In genomic region chr14:67820428-67820881, GRCh38 we compare ENCODE assay signal across 8 cellular contexts. TPM values are rescaled to one million over a fixed set of nuclear protein-coding genes. Genes with fewer than 3 reads are reported as not detected.
A peak's percentile ranks its signal among the peaks of the same experiment; 100 is the strongest.
DNase-seq lines count a peak whose midpoint lies in the region; ATAC-seq and TF ChIP-seq lines count a peak whose summit lies in the region.

No MANE protein-coding gene starts in this region.

- peak overlapping the region; percentile 70 to 82 for H3K4me3 ChIP-seq in ascending aorta
- H3K4me3 ChIP-seq in liver (ENCODE audit: low read depth in 1 of 3, low read length in 3 of 3): peak overlapping the region; percentile 50 to 99 (median 65)
- H3K4me3 ChIP-seq in upper lobe of right lung: peak overlapping the region; percentile 77

- WGBS in liver: 30% methylated on average over 12 of the region's 12 CpGs

- ATAC-seq in upper lobe of right lung (peak; percentile 71), GM19023 (IDR thresholded peaks at IDR 0.05; ENCODE audit: unreplicated experiment) (no peak)

- TF ChIP-seq CTCF in ascending aorta (IDR thresholded peaks at IDR 0.05) (no peak), liver (IDR thresholded peaks at IDR 0.05; ENCODE audit: low read depth, low read length, missing input control) (no peak), upper lobe of right lung (IDR thresholded peaks at IDR 0.05) (no peak)

- peak overlapping the region; percentile 36 to 72 for H3K9ac ChIP-seq in liver (ENCODE audit: low read depth in 1 of 2, low read length in 2 of 2)

- H3K36me3 ChIP-seq in ascending aorta: peaks cover 0 to under 1% of the 10 kb centered on the region in 2 donors
- H3K36me3 ChIP-seq in liver (ENCODE audit: control insufficient read depth in 4 of 4, insufficient read depth in 3 of 4, low read depth in 1 of 4, low read length in 3 of 4): no peaks in the 10 kb centered on the region
- no peaks in the 10 kb centered on the region for H3K36me3 ChIP-seq in upper lobe of right lung

- no peak for TF ChIP-seq RAD21 in liver (IDR thresholded peaks at IDR 0.05)

- intact Hi-C loops in ascending aorta (cut with DNase I) (no loop called here), upper lobe of right lung (cut with DNase I) (no loop called here)

- no peaks in the 10 kb centered on the region for H3K27me3 ChIP-seq in ascending aorta
- no peaks in the 10 kb centered on the region for H3K27me3 ChIP-seq in liver (ENCODE audit: control insufficient read depth in 4 of 4, insufficient read depth in 4 of 4, low read length in 3 of 4)
- no peaks in the 10 kb centered on the region for H3K27me3 ChIP-seq in upper lobe of right lung

- no peak overlapping the region for H3K27ac ChIP-seq in ascending aorta
- no peak overlapping the region for H3K27ac ChIP-seq in liver (ENCODE audit: low read depth in 1 of 2, low read length in 2 of 2)
- peak overlapping the region; percentile 65 for H3K27ac ChIP-seq in upper lobe of right lung

- no peaks in the 10 kb centered on the region for H3K9me3 ChIP-seq in ascending aorta
- no peaks in the 10 kb centered on the region for H3K9me3 ChIP-seq in liver (ENCODE audit: control insufficient read depth in 4 of 4, low read length in 3 of 4)
- H3K9me3 ChIP-seq in upper lobe of right lung: no peaks in the 10 kb centered on the region

- DNase-seq in NCI-H345 (lab: John Stamatoyannopoulos, UW): peak; percentile 16
- no peak for DNase-seq in NCI-H345 treated with DMSO at 0.1 percent for 48 hours (lab: John Stamatoyannopoulos, UW; ENCODE audit: unreplicated experiment)
- peak; percentile 44 for DNase-seq in MV-4-11 (lab: John Stamatoyannopoulos, UW)
- DNase-seq in ascending aorta (ENCODE audit: low spot score in 2 of 2): no peak
- no peak for DNase-seq in upper lobe of right lung
- no peak for DNase-seq in NCI-H2029 treated with DMSO at 0.1 percent for 48 hours (lab: John Stamatoyannopoulos, UW)

- H3K4me1 ChIP-seq in ascending aorta (peaks cover 0 to 7% of the 10 kb centered on the region in 2 donors), liver (ENCODE audit: control insufficient read depth in 4 of 4, insufficient read depth in 4 of 4, low read length in 3 of 4) (peaks cover 7 to 22% (median 16%) of the 10 kb centered on the region in 4 donors), upper lobe of right lung (peaks cover 8% of the 10 kb centered on the region)

TF ChIP-seq in liver, 16 proteins besides CTCF, POLR2A, EP300 and RAD21:
- no peak for TF ChIP-seq ATF3 (IDR thresholded peaks at IDR 0.05)
- no peak for TF ChIP-seq MAX (IDR thresholded peaks at IDR 0.05)
- TF ChIP-seq RXRA (IDR thresholded peaks at IDR 0.05): no peak
- TF ChIP-seq FOXA1 (IDR thresholded peaks at IDR 0.05): no peak
- TF ChIP-seq HNF4A (conservative IDR thresholded peaks at IDR 0.05): no peak
- TF ChIP-seq GABPA (IDR thresholded peaks at IDR 0.05 in 1 of 2, conservative IDR thresholded peaks at IDR 0.05 in 1 of 2): no peak
- TF ChIP-seq REST (IDR thresholded peaks at IDR 0.05): no peak
- no peak for TF ChIP-seq EGR1 (IDR thresholded peaks at IDR 0.05; ENCODE audit: low read depth in 2 of 2)
- TF ChIP-seq HNF4G (IDR thresholded peaks at IDR 0.05): no peak
- TF ChIP-seq ZBTB33 (IDR thresholded peaks at IDR 0.05): no peak
- no peak for TF ChIP-seq FOXA2 (IDR thresholded peaks at IDR 0.05)

RNA-seq across cellular contexts. Expression of gene RAD51B, which starts 0.9 kb away (rescaled TPM):
- total RNA-seq in ascending aorta (not detected), liver (10 to 100 TPM in 1 of 2 donors, 1 to 10 TPM in 1; 3.3 to 12.9 TPM), upper lobe of right lung (11.5 TPM)
- 1 to 10 TPM in 1 of 2 donors, under 1 TPM in 1; 0.81 to 1.6 TPM for polyA plus RNA-seq in liver

RNA-seq across cellular contexts. Expression of gene ZFYVE26, which starts 4.1 kb away (rescaled TPM):
- total RNA-seq in ascending aorta: 19.3 TPM
- 10 to 100 TPM; 12.4 to 17.2 TPM for total RNA-seq in liver
- polyA plus RNA-seq in liver: 1 to 10 TPM; 2.4 to 3.0 TPM
- total RNA-seq in upper lobe of right lung: 42.9 TPM

Comparison
In these comparisons a context has a peak if more than half of its experiments do, and no peak if none do; other contexts are left out.
1. DNase-seq: peak in NCI-H345 (single experiment) and MV-4-11 (single experiment); none in NCI-H345 treated with DMSO at 0.1 percent for 48 hours (single experiment), ascending aorta (0 of 2), upper lobe of right lung (single experiment) and NCI-H2029 treated with DMSO at 0.1 percent for 48 hours (single experiment).
2. Peak in every context shown above with its lines, with median percentiles within 50 percentile points of each other: H3K4me3 ChIP-seq.